ENCODE assay signal across 8 cellular contexts in genomic region chr14:103910262-103910935, GRCh38. TPM values are rescaled to one million over a fixed set of nuclear protein-coding genes. Genes with fewer than 3 reads are reported as not detected.
A peak's percentile ranks its signal among the peaks of the same experiment; 100 is the strongest.
DNase-seq lines count a peak whose midpoint lies in the region; ATAC-seq and TF ChIP-seq lines count a peak whose summit lies in the region.

No MANE protein-coding gene starts in this region.

- no peak overlapping the region for H3K4me2 ChIP-seq in DND-41 (ENCODE audit: insufficient read depth, low read length)
- peak overlapping the region; percentile 58 for H3K4me2 ChIP-seq in PC-3 (ENCODE audit: low read length)
- peak overlapping the region; percentile 1 for H3K4me2 ChIP-seq in fibroblast of lung (ENCODE audit: extremely low read depth, insufficient read depth, low read length)

- H2AFZ ChIP-seq in DND-41 (ENCODE audit: low read depth, low read length), result no peak overlapping the region
- peak overlapping the region; percentile 54 for H2AFZ ChIP-seq in PC-3 (ENCODE audit: low read length)
- H2AFZ ChIP-seq in fibroblast of lung (ENCODE audit: low read length), result no peak overlapping the region

- CTCF ChIA-PET in PC-3 (lab: Charles Lee), result interaction anchor here (0.6 to 1.7 kb wide), 3 partner anchors 18 to 102 kb away, joined by 3 to 12 read pairs (median 3); partner anchors contain the start of gene TDRD9

- TF ChIP-seq CTCF in DND-41 (IDR thresholded peaks at IDR 0.05; ENCODE audit: borderline replicate concordance, extremely low read depth, low read length, poor library complexity, severe bottlenecking) (peak; percentile 79), PC-3 (conservative IDR thresholded peaks at IDR 0.05; ENCODE audit: low read depth, low read length) (peak; percentile 92), fibroblast of lung (conservative IDR thresholded peaks at IDR 0.05 in 1 of 2, IDR thresholded peaks at IDR 0.05 in 1 of 2; ENCODE audit: low read depth in 1 of 2, low read length in 2 of 2) (peak; percentile 76 to 90), natural killer cell (IDR thresholded peaks at IDR 0.05) (peak; percentile 90)

- peaks cover 7% of the 10 kb centered on the region for H3K36me3 Mint-ChIP-seq in natural killer cell
- peaks cover 20 to 32% of the 10 kb centered on the region in 2 donors for H3K36me3 Mint-ChIP-seq in stimulated activated naive B cell treated with anti-CD40 and anti-IgM and Interleukin-4, amounts not matched to agents 10 μg/mL and 1 μg/mL and 100 μg/mL, for 72 hours

- no peak overlapping the region for H3K9ac ChIP-seq in DND-41 (ENCODE audit: low read depth, low read length)
- H3K9ac ChIP-seq in PC-3 (ENCODE audit: low read length), result no peak overlapping the region
- H3K9ac ChIP-seq in fibroblast of lung (ENCODE audit: insufficient read depth, low read length), result no peak overlapping the region

- no peaks in the 10 kb centered on the region for H3K9me3 Mint-ChIP-seq in natural killer cell
- H3K9me3 Mint-ChIP-seq in stimulated activated naive B cell treated with anti-CD40 and anti-IgM and Interleukin-4, amounts not matched to agents 10 μg/mL and 1 μg/mL and 100 μg/mL, for 72 hours, result no peaks in the 10 kb centered on the region

- intact Hi-C loops in PC-3 (cut with micrococcal nuclease) (loop anchor here (1.0 to 5.0 kb wide), 3 partner anchors 64 to 188 kb away; partner anchors contain the start of gene PPP1R13B), natural killer cell (cut with micrococcal nuclease) (loop anchor here (1.0 kb wide), 1 partner anchor 102 kb away; no protein-coding TSS in a partner anchor)

- no TSS peak for BruUV-seq in PC-3 (replicated peaks; lab: Mats Ljungman, UMichigan)

- no peaks in the 10 kb centered on the region for H3K4me1 ChIP-seq in DND-41 (ENCODE audit: insufficient read depth, low read length)
- H3K4me1 ChIP-seq in PC-3 (ENCODE audit: insufficient read depth, low read length), result peaks cover 5% of the 10 kb centered on the region; the same call in 1 of the 2 replicates
- peaks cover 2% of the 10 kb centered on the region for H3K4me1 ChIP-seq in fibroblast of lung (ENCODE audit: control insufficient read depth, extremely low read depth, insufficient read depth, low read length)

- ATAC-seq in DND-41 (ENCODE audit: insufficient read depth, low read depth) (peak; percentile 80), PC-3 (peak; percentile 100), natural killer cell (peak; percentile 69 to 84 (median 79)), GM19467 (IDR thresholded peaks at IDR 0.05; ENCODE audit: unreplicated experiment) (no peak)
- ATAC-seq in stimulated activated naive B cell treated with anti-CD40 and anti-IgM and Interleukin-4, amounts not matched to agents 10 μg/mL and 1 μg/mL and 100 μg/mL, for 72 hours (replicated peaks), result peak; percentile 86 to 90

- H3F3A ChIP-seq in PC-3 (ENCODE audit: low read length, unreplicated experiment), result peaks cover 8% of the 10 kb centered on the region

- H3K4me1 Mint-ChIP-seq in natural killer cell, result peaks cover 19 to 32% of the 10 kb centered on the region in 2 donors
- peaks cover 4 to 7% of the 10 kb centered on the region in 2 donors for H3K4me1 Mint-ChIP-seq in stimulated activated naive B cell treated with anti-CD40 and anti-IgM and Interleukin-4, amounts not matched to agents 10 μg/mL and 1 μg/mL and 100 μg/mL, for 72 hours

- no peaks in the 10 kb centered on the region for H3K27me3 Mint-ChIP-seq in natural killer cell (ENCODE audit: low read depth in 2 of 2)
- no peaks in the 10 kb centered on the region for H3K27me3 Mint-ChIP-seq in stimulated activated naive B cell treated with anti-CD40 and anti-IgM and Interleukin-4, amounts not matched to agents 10 μg/mL and 1 μg/mL and 100 μg/mL, for 72 hours

- H3K4me3 ChIP-seq in DND-41 (ENCODE audit: low read depth in 1 of 2, low read length in 2 of 2), result no peak overlapping the region
- H3K4me3 ChIP-seq in PC-3 (ENCODE audit: low read length), result peak overlapping the region; percentile 20; the same call in 1 of the 2 replicates
- H3K4me3 ChIP-seq in fibroblast of lung (replicated peaks in 1 of 4; ENCODE audit: control extremely low read depth in 1 of 4, insufficient read depth in 1 of 4, low read depth in 3 of 4, low read length in 4 of 4), result peak overlapping the region in 1 of 4 experiments; percentile 27

- H3K79me2 ChIP-seq in DND-41 (ENCODE audit: insufficient read depth, low read length) (no peaks in the 10 kb centered on the region; the same call in 1 of the 2 replicates), PC-3 (ENCODE audit: low read length) (peaks cover 15% of the 10 kb centered on the region; the same call in 1 of the 2 replicates), fibroblast of lung (ENCODE audit: control insufficient read depth, insufficient read depth, low read length) (no peaks in the 10 kb centered on the region)

- POLR2A ChIA-PET in PC-3 (lab: Charles Lee; ENCODE audit: unreplicated experiment), result no interaction called here

- DNase-seq in DND-41 (peak; percentile 51), HuH-7.5 (ENCODE audit: low spot score) (peak; percentile 86), PC-3 (peak; percentile 96), activated T-helper 1 cell treated with Interleukin-2 at 50 U/mL for 16 hours (ENCODE audit: low read depth) (peak; percentile 47), fibroblast of lung (ENCODE audit: low read depth in 2 of 2) (peak; percentile 66 to 85), natural killer cell (peak; percentile 50)
- DNase-seq in stimulated activated naive B cell treated with anti-CD40 and anti-IgM and Interleukin-4, amounts not matched to agents 10 μg/mL and 1 μg/mL and 100 μg/mL, for 72 hours, result peak; percentile 36

- no peaks in the 10 kb centered on the region for H3K9me2 ChIP-seq in PC-3 (replicated peaks; ENCODE audit: low read length)

- H3K36me3 ChIP-seq in DND-41 (ENCODE audit: insufficient read depth, low read length), result peaks cover 46% of the 10 kb centered on the region
- peaks cover 28% of the 10 kb centered on the region for H3K36me3 ChIP-seq in PC-3 (ENCODE audit: low read depth, low read length)
- peaks cover 1% of the 10 kb centered on the region for H3K36me3 ChIP-seq in fibroblast of lung (ENCODE audit: control insufficient read depth, insufficient read depth, low read length)

- H4K20me1 ChIP-seq in DND-41 (ENCODE audit: insufficient read depth, low read length) (peaks cover 5% of the 10 kb centered on the region; the same call in 1 of the 2 replicates), PC-3 (ENCODE audit: low read length) (no peaks in the 10 kb centered on the region), fibroblast of lung (ENCODE audit: control insufficient read depth, extremely low read depth, insufficient read depth, low read length) (no peaks in the 10 kb centered on the region)

- H3K27me3 ChIP-seq in DND-41 (ENCODE audit: insufficient read depth, low read length, poor library complexity) (no peaks in the 10 kb centered on the region), PC-3 (ENCODE audit: low read length) (no peaks in the 10 kb centered on the region), fibroblast of lung (ENCODE audit: control insufficient read depth, insufficient read depth, low read length) (no peaks in the 10 kb centered on the region)

- no peaks in the 10 kb centered on the region for H3K9me3 ChIP-seq in DND-41 (ENCODE audit: insufficient read depth, low read length, severe bottlenecking)
- no peaks in the 10 kb centered on the region for H3K9me3 ChIP-seq in PC-3 (ENCODE audit: low read length)
- no peaks in the 10 kb centered on the region for H3K9me3 ChIP-seq in fibroblast of lung (ENCODE audit: control insufficient read depth, insufficient read depth, low read depth, low read length)

- H3K4me3 Mint-ChIP-seq in natural killer cell, result peak overlapping the region; percentile 83
- H3K4me3 Mint-ChIP-seq in stimulated activated naive B cell treated with anti-CD40 and anti-IgM and Interleukin-4, amounts not matched to agents 10 μg/mL and 1 μg/mL and 100 μg/mL, for 72 hours, result peak overlapping the region; percentile 19 to 20

- H3K27ac Mint-ChIP-seq in natural killer cell, result peak overlapping the region; percentile 56 to 86
- peak overlapping the region; percentile 3 for H3K27ac Mint-ChIP-seq in stimulated activated naive B cell treated with anti-CD40 and anti-IgM and Interleukin-4, amounts not matched to agents 10 μg/mL and 1 μg/mL and 100 μg/mL, for 72 hours

- no peak overlapping the region for H3K27ac ChIP-seq in DND-41 (ENCODE audit: low read length)
- H3K27ac ChIP-seq in PC-3 (ENCODE audit: low read length), result no peak overlapping the region
- H3K27ac ChIP-seq in fibroblast of lung (ENCODE audit: insufficient read depth, low read length), result no peak overlapping the region

RNA-seq across cellular contexts. Expression of gene TDRD9, which starts 17.9 kb away (rescaled TPM):
- total RNA-seq in PC-3 (2014; rRNA removed), result 0.07 and 0.12 TPM in 2 replicates
- total RNA-seq in fibroblast of lung, result 0.50 and 1.0 TPM in 2 replicates
- polyA plus RNA-seq in fibroblast of lung, result 0.28 and 0.63 TPM in 2 replicates
- polyA plus RNA-seq in fibroblast of lung (2012), result 0.03 and 0.41 TPM in 2 replicates
- polyA minus RNA-seq in fibroblast of lung (ENCODE audit: low replicate concordance), result not detected in 2 replicates
- total RNA-seq in natural killer cell, result 1 to 10 TPM in 2 of 3 donors, under 1 TPM in 1; 0.75 to 2.2 (median 1.4) TPM

RNA-seq across cellular contexts. Expression of gene RD3L, which starts 31.9 kb away (rescaled TPM):
- total RNA-seq in PC-3 (2014; rRNA removed), result not detected in 2 replicates
- total RNA-seq in fibroblast of lung, result not detected in 2 replicates
- polyA plus RNA-seq in fibroblast of lung, result not detected in 2 replicates
- polyA plus RNA-seq in fibroblast of lung (2012), result not detected in 2 replicates
- not detected in 2 replicates for polyA minus RNA-seq in fibroblast of lung (ENCODE audit: low replicate concordance)
- not detected for total RNA-seq in natural killer cell

Comparison
In these comparisons a context has a peak if more than half of its experiments do, and no peak if none do; other contexts are left out.
1. DNase-seq: peak in every context shown above with its lines; median percentile 96 in PC-3; 86 in HuH-7.5; 76 in fibroblast of lung; 51 in DND-41; 50 in natural killer cell; 47 in activated T-helper 1 cell treated with Interleukin-2 at 50 U/mL for 16 hours; 36 in stimulated activated naive B cell treated with anti-CD40 and anti-IgM and Interleukin-4, amounts not matched to agents 10 μg/mL and 1 μg/mL and 100 μg/mL, for 72 hours.